In the genomic region with DNA sequence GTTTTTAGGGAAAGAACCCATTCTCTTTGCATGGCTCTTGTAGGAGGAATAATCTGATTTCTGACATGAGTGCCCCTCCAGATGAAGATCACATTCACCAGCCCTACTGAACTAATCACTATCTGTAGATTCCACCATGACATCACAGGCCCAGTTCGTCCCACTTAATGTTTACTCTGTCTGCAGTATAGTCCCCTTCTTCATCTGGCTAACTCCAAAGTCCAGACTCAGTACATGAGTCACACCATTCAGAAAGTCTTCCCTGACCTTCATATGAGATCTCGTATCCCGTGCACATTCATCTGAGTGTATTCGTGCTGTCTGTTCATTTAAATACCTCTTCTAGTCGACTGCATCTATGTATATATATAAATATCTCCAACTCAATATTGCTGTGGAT, we compare ENCODE assay signal across 27 cellular contexts.
DNase-seq lines count a peak whose midpoint lies in the region; FAIRE-seq and TF ChIP-seq lines count a peak whose summit lies in the region.
"Had no signal": no experiment of that assay in that cellular context is flagged by ENCODE, and none has a peak within 500 bp of the region (broad histone marks: within the 10 kb centered on the region; RNA-seq: fewer than 3 reads in every experiment).

No MANE protein-coding gene starts in this region.

- no peak for FAIRE-seq in HTR-8/SVneo (lab: Jason Lieb, UNC)

- intact Hi-C loops in ascending aorta (cut with DNase I), result no loop called here

- DNase-seq in ELR (ENCODE audit: low read depth), result peak; percentile 18
- DNase-seq in RPMI7951 (ENCODE audit: low read depth), result peak; percentile 15
- DNase-seq in fibroblast of pulmonary artery (ENCODE audit: low read depth), result peak; percentile 59
- peak; percentile 4 for DNase-seq in myocyte (ENCODE audit: low read depth)
- no peak for DNase-seq in NCI-H2029 (lab: John Stamatoyannopoulos, UW)
- DNase-seq in HTR-8/SVneo (ENCODE audit: insufficient read length, low spot score), result no peak
- DNase-seq in activated naive CD4-positive, alpha-beta T cell treated with Interleukin-2 at 50 U/mL for 16 hours, result no peak
- no peak for DNase-seq in ascending aorta (ENCODE audit: low spot score in 2 of 2)
- DNase-seq: activated CD4-positive, alpha-beta T cell treated with anti-CD3 and anti-CD28 coated beads for 36 hours; activated CD8-positive, alpha-beta memory T cell treated with anti-CD3 and anti-CD28 coated beads for 24 hours; activated effector memory CD4-positive, alpha-beta T cell treated with anti-CD3 and anti-CD28 coated beads, Interleukin-2, amount 50 U/mL, for 16 hours; activated naive CD8-positive, alpha-beta T cell treated with anti-CD3 and anti-CD28 coated beads, Interleukin-2, amount 10 ng/mL, durations not matched to agents 7 days and 5 days; activated T-cell treated with anti-CD3 and anti-CD28 coated beads, Interleukin-2, amount 50 U/mL, for 1 hour; body of pancreas; COR-L47; heart right ventricle; NCI-H1105 treated with DMSO at 0.1 percent for 48 hours; NCI-H1930; NCI-H226; NCI-H748 treated with DMSO at 0.1 percent for 48 hours; psoas muscle; sigmoid colon; stimulated activated naive CD8-positive, alpha-beta T cell treated with anti-CD3 and anti-CD28 coated beads, Interleukin-15, Interleukin-2, amounts not matched to agents 100 U/mL and 50 U/mL, for 24 hours; T-helper 2 cell; testis had no signal

- no peaks in the 10 kb centered on the region for H3K4me1 ChIP-seq in ascending aorta
- H3K4me1 ChIP-seq: BLaER1, body of pancreas, heart right ventricle, psoas muscle, sigmoid colon, testis had no signal

- H3K4me3 ChIP-seq in fibroblast of pulmonary artery (replicated peaks; ENCODE audit: low read depth, low read length) (no peak overlapping the region), ascending aorta (no peak overlapping the region)
- H3K4me3 ChIP-seq: BLaER1, body of pancreas, heart right ventricle, psoas muscle, sigmoid colon, testis had no signal

- no peak for TF ChIP-seq CTCF in fibroblast of pulmonary artery (IDR thresholded peaks at IDR 0.05; ENCODE audit: low read length, missing control alignments)
- TF ChIP-seq CTCF in ascending aorta (IDR thresholded peaks at IDR 0.05), result no peak

- H3K36me3 ChIP-seq in ascending aorta, result no peaks in the 10 kb centered on the region
- H3K36me3 ChIP-seq: BLaER1, heart right ventricle, sigmoid colon had no signal

- H3K9me3 ChIP-seq in ascending aorta, result no peaks in the 10 kb centered on the region
- H3K9me3 ChIP-seq: BLaER1, body of pancreas, heart right ventricle, psoas muscle, sigmoid colon, testis had no signal

- no peak overlapping the region for H3K27ac ChIP-seq in ascending aorta
- H3K27ac ChIP-seq: BLaER1, body of pancreas, heart right ventricle, psoas muscle, RWPE1, sigmoid colon, testis had no signal

- no peaks in the 10 kb centered on the region for H3K27me3 ChIP-seq in ascending aorta
- H3K27me3 ChIP-seq: BLaER1, body of pancreas, heart right ventricle, sigmoid colon, testis had no signal

Comparison
In these comparisons a context has a peak if more than half of its experiments do, and no peak if none do; other contexts are left out.
1. DNase-seq: peak in ELR (single experiment), RPMI7951 (single experiment), fibroblast of pulmonary artery (single experiment) and myocyte (single experiment); none in NCI-H2029 (single experiment), HTR-8/SVneo (single experiment), activated naive CD4-positive, alpha-beta T cell treated with Interleukin-2 at 50 U/mL for 16 hours (single experiment) and ascending aorta (0 of 2).